In the genomic region with DNA sequence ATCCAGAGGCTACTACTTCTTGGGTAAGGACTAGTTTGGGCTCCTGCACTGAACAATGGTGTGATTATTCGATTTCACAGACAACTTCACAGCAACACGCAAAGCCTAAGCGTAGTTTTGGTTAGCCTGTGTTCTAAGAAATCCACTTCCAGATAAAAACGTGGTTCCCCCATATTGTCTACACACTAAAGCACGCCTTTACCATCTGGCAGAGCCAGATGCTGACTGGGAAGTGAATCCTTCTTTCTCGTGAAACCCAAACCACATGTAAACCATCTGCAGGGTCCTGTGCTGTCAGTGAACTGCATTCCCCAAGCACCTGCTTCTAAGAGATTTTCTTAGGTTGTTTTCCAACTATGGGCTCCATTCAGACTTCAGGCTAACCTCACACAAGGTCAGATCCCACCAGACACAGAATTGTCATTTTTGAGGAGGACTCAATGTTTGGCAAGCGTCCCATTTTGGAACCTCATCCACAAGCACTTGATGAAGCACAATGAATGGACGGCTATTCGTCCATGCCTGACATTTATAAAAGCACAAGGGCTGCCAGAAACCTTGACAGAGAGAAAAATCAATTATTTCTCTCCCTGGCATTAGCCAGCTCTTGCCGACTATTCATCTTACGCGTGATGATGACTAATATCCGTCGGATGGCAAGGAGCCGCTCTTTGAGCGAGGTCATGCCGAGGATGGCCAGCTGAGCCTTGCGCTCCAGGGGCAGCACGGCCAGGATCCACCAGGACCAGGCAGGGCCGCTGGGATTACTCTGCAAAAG, we compare ENCODE assay signal across 2 cellular contexts.
TF ChIP-seq lines count a peak whose summit lies in the region.

No MANE protein-coding gene starts in this region.

TF ChIP-seq in HCT116, 20 proteins besides CTCF, POLR2A, EP300 and RAD21:
- peak; percentile 98 for TF ChIP-seq CBX3 (IDR thresholded peaks at IDR 0.05; ENCODE audit: low read depth)
- TF ChIP-seq ATF3 (IDR thresholded peaks at IDR 0.05): peak; percentile 69; the same call in 1 of the 2 replicates
- TF ChIP-seq SP1 (IDR thresholded peaks at IDR 0.05; ENCODE audit: low read depth): peak; percentile 95
- TF ChIP-seq EZH2phosphoT487 (IDR thresholded peaks at IDR 0.05; ENCODE audit: borderline replicate concordance): no peak
- peak; percentile 98 for TF ChIP-seq SIN3A (IDR thresholded peaks at IDR 0.05; ENCODE audit: low read depth)
- TF ChIP-seq YY1 (IDR thresholded peaks at IDR 0.05; ENCODE audit: extremely low read depth, insufficient replicate concordance, low read depth, low read length): peak; percentile 30
- TF ChIP-seq CEBPB (IDR thresholded peaks at IDR 0.05; ENCODE audit: low read depth): peak; percentile 70; the same call in 1 of the 2 replicates
- TF ChIP-seq FOSL1 (IDR thresholded peaks at IDR 0.05; ENCODE audit: low read depth): peak; percentile 95
- TF ChIP-seq POLR2AphosphoS5 (IDR thresholded peaks at IDR 0.05; ENCODE audit: low read depth, low read length): peak; percentile 54; the same call in 1 of the 2 replicates
- TF ChIP-seq ZNF274 (IDR thresholded peaks at IDR 0.05; ENCODE audit: low read depth, low read length): no peak
- TF ChIP-seq ELF1 (IDR thresholded peaks at IDR 0.05; ENCODE audit: borderline replicate concordance, low read depth): no peak
- TF ChIP-seq SRF (IDR thresholded peaks at IDR 0.05; ENCODE audit: low read depth): 0 out of 2 replicates have a peak, but pooled peaks have one; percentile 52
- TF ChIP-seq ZBTB33 (IDR thresholded peaks at IDR 0.05; ENCODE audit: extremely low read depth, insufficient replicate concordance, low read length): peak; percentile 50
- TF ChIP-seq TCF7L2 (IDR thresholded peaks at IDR 0.05; ENCODE audit: borderline replicate concordance, extremely low read depth, insufficient read depth, insufficient read length): peak; percentile 99
- TF ChIP-seq EZH2 (IDR thresholded peaks at IDR 0.05): no peak
- TF ChIP-seq EGR1 (IDR thresholded peaks at IDR 0.05; ENCODE audit: low read depth): no peak
- TF ChIP-seq, protein P1, sequence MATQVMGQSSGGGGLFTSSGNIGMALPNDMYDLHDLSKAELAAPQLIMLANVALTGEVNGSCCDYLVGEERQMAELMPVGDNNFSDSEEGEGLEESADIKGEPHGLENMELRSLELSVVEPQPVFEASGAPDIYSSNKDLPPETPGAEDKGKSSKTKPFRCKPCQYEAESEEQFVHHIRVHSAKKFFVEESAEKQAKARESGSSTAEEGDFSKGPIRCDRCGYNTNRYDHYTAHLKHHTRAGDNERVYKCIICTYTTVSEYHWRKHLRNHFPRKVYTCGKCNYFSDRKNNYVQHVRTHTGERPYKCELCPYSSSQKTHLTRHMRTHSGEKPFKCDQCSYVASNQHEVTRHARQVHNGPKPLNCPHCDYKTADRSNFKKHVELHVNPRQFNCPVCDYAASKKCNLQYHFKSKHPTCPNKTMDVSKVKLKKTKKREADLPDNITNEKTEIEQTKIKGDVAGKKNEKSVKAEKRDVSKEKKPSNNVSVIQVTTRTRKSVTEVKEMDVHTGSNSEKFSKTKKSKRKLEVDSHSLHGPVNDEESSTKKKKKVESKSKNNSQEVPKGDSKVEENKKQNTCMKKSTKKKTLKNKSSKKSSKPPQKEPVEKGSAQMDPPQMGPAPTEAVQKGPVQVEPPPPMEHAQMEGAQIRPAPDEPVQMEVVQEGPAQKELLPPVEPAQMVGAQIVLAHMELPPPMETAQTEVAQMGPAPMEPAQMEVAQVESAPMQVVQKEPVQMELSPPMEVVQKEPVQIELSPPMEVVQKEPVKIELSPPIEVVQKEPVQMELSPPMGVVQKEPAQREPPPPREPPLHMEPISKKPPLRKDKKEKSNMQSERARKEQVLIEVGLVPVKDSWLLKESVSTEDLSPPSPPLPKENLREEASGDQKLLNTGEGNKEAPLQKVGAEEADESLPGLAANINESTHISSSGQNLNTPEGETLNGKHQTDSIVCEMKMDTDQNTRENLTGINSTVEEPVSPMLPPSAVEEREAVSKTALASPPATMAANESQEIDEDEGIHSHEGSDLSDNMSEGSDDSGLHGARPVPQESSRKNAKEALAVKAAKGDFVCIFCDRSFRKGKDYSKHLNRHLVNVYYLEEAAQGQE (IDR thresholded peaks at IDR 0.05; ENCODE audit: low read depth): no peak
- TF ChIP-seq ZFX (IDR thresholded peaks at IDR 0.05): no peak
- TF ChIP-seq JUND (IDR thresholded peaks at IDR 0.05): peak; percentile 95
- peak; percentile 89 for TF ChIP-seq MAX (IDR thresholded peaks at IDR 0.05)

TF ChIP-seq in K562, 482 proteins besides CTCF, POLR2A, EP300 and RAD21 (continues in another document):
- TF ChIP-seq RCOR1 (IDR thresholded peaks at IDR 0.05; ENCODE audit: borderline replicate concordance in 1 of 2, low read depth in 2 of 2, low read length in 2 of 2) (no peak), ZBTB9 (CRISPR knock-in tag; IDR thresholded peaks at IDR 0.05) (no peak), NELFE (IDR thresholded peaks at IDR 0.05; ENCODE audit: insufficient read depth, insufficient read length) (no peak), ZNF449 (CRISPR knock-in tag; IDR thresholded peaks at IDR 0.05) (no peak), POLR3G (IDR thresholded peaks at IDR 0.05; ENCODE audit: extremely low read depth, insufficient read length, insufficient replicate concordance) (no peak), NFIX (CRISPR knock-in tag; IDR thresholded peaks at IDR 0.05; ENCODE audit: low read depth) (no peak), ERF (CRISPR knock-in tag; IDR thresholded peaks at IDR 0.05) (no peak), NFIC (IDR thresholded peaks at IDR 0.05) (peak; percentile 68), SMARCB1 (IDR thresholded peaks at IDR 0.05; ENCODE audit: insufficient read length, low read depth) (no peak), ZNF121 (CRISPR knock-in tag; conservative IDR thresholded peaks at IDR 0.05) (no peak), DMBX1 (CRISPR knock-in tag; IDR thresholded peaks at IDR 0.05; ENCODE audit: borderline replicate concordance) (peak; percentile 42; the same call in 1 of the 2 replicates), NONO (IDR thresholded peaks at IDR 0.05; ENCODE audit: low read depth in 2 of 2, low read length in 1 of 2) (no peak), MTA2 (IDR thresholded peaks at IDR 0.05; ENCODE audit: low read depth) (peak; percentile 27; the same call in 1 of the 2 replicates), CREBBP (IDR thresholded peaks at IDR 0.05; ENCODE audit: low read depth, low read length) (no peak), HNRNPLL (IDR thresholded peaks at IDR 0.05; ENCODE audit: low read depth, low read length, poor library complexity, severe bottlenecking) (no peak), ZNF592 (IDR thresholded peaks at IDR 0.05) (peak; percentile 64; the same call in 1 of the 2 replicates), MEF2A (IDR thresholded peaks at IDR 0.05; ENCODE audit: control insufficient read depth, low read depth, low read length) (no peak), POLR2G (IDR thresholded peaks at IDR 0.05; ENCODE audit: low read depth, low read length) (no peak), FOXK2 (conservative IDR thresholded peaks at IDR 0.05 in 1 of 2, IDR thresholded peaks at IDR 0.05 in 1 of 2; ENCODE audit: low read depth in 2 of 2) (peak; percentile 22 to 29; a peak in 1 of 4 replicates), CHCHD3 (CRISPR knock-in tag; IDR thresholded peaks at IDR 0.05) (no peak), MIER1 (IDR thresholded peaks at IDR 0.05; ENCODE audit: low read depth) (no peak), HDAC1 (IDR thresholded peaks at IDR 0.05) (0 out of 4 replicates have a peak, but pooled peaks of 1 of the 2 experiments have one; percentile 12), FOXK1 (CRISPR knock-in tag; IDR thresholded peaks at IDR 0.05; ENCODE audit: borderline replicate concordance) (no peak), RBM17 (IDR thresholded peaks at IDR 0.05; ENCODE audit: borderline replicate concordance, low read depth, low read length) (no peak), CAMTA2 (CRISPR knock-in tag; conservative IDR thresholded peaks at IDR 0.05) (no peak), ELF4 (CRISPR knock-in tag; IDR thresholded peaks at IDR 0.05) (no peak)
- TF ChIP-seq, protein P2, sequence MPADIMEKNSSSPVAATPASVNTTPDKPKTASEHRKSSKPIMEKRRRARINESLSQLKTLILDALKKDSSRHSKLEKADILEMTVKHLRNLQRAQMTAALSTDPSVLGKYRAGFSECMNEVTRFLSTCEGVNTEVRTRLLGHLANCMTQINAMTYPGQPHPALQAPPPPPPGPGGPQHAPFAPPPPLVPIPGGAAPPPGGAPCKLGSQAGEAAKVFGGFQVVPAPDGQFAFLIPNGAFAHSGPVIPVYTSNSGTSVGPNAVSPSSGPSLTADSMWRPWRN (IDR thresholded peaks at IDR 0.05; ENCODE audit: low read depth): no peak
- TF ChIP-seq, protein P3, sequence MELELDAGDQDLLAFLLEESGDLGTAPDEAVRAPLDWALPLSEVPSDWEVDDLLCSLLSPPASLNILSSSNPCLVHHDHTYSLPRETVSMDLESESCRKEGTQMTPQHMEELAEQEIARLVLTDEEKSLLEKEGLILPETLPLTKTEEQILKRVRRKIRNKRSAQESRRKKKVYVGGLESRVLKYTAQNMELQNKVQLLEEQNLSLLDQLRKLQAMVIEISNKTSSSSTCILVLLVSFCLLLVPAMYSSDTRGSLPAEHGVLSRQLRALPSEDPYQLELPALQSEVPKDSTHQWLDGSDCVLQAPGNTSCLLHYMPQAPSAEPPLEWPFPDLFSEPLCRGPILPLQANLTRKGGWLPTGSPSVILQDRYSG (tag; conservative IDR thresholded peaks at IDR 0.05; ENCODE audit: low read depth): 0 out of 2 replicates have a peak, but pooled peaks have one; percentile 27
- TF ChIP-seq, protein P1 (CRISPR knock-in tag; IDR thresholded peaks at IDR 0.05; ENCODE audit: low read depth): no peak
